Comparison of ENCODE assay signal across 10 cellular contexts in genomic region chr1:231417503-231417902, GRCh38. TPM values are rescaled to one million over a fixed set of nuclear protein-coding genes. Genes with fewer than 3 reads are reported as not detected.
DNase-seq lines count a peak whose midpoint lies in the region; ATAC-seq, FAIRE-seq and TF ChIP-seq lines count a peak whose summit lies in the region.
"Had no signal": no experiment of that assay in that cellular context is flagged by ENCODE, and none has a peak within 500 bp of the region (broad histone marks: within the 10 kb centered on the region; RNA-seq: fewer than 3 reads in every experiment).

No MANE protein-coding gene starts in this region.

- BruUV-seq in PC-3 (replicated peaks; lab: Mats Ljungman, UMichigan) (no TSS peak), endothelial cell of umbilical vein (replicated peaks; lab: Mats Ljungman, UMichigan) (no TSS peak)

- TF ChIP-seq POLR2A in endothelial cell of umbilical vein (IDR thresholded peaks at IDR 0.05; ENCODE audit: low read depth, low read length) = no peak

- no peak for ATAC-seq in PC-3

- dilution Hi-C loops in endothelial cell of umbilical vein (cut with MboI; ENCODE audit: extremely low pct_ligation_motif_present, low sequenced_read_pairs) = no loop called here

- no peaks in the 10 kb centered on the region for H3F3A ChIP-seq in PC-3 (ENCODE audit: low read length, unreplicated experiment)

- peak overlapping the region; percentile 91 for H3K4me2 ChIP-seq in PC-3 (ENCODE audit: low read length)
- H3K4me2 ChIP-seq in endothelial cell of umbilical vein (ENCODE audit: insufficient read depth, low read length) = peak overlapping the region; percentile 99

- H3K27me3 ChIP-seq in PC-3 (ENCODE audit: low read length) (no peaks in the 10 kb centered on the region), endothelial cell of umbilical vein (ENCODE audit: control insufficient read depth in 2 of 2, insufficient read depth in 2 of 2, low read length in 2 of 2) (no peaks in the 10 kb centered on the region)
- H3K27me3 ChIP-seq: thyroid gland had no signal

- no peaks in the 10 kb centered on the region for H3K9me1 ChIP-seq in endothelial cell of umbilical vein (replicated peaks; ENCODE audit: control insufficient read depth, extremely low read depth, insufficient read depth, low read length)

- intact Hi-C loops in PC-3 (cut with micrococcal nuclease) = no loop called here
- intact Hi-C loops in endothelial cell of umbilical vein (cut with micrococcal nuclease) = no loop called here

- DNase-seq in NOMO-1 treated with DMSO at 0.1 percent for 48 hours (lab: John Stamatoyannopoulos, UW; ENCODE audit: unreplicated experiment) (peak; percentile 22), NOMO-1 (lab: John Stamatoyannopoulos, UW; ENCODE audit: unreplicated experiment in 2 of 2) (no peak), PC-3 (no peak), endothelial cell of umbilical vein (ENCODE audit: low read depth, low spot score) (peak; percentile 54), skeletal muscle cell (ENCODE audit: low read depth) (no peak), anterior cingulate cortex (lab: John Stamatoyannopoulos, UW) (no peak), NCI-H187 (lab: John Stamatoyannopoulos, UW) (no peak), T-helper 9 cell (no peak)
- DNase-seq: thyroid gland had no signal

- H3K9me2 ChIP-seq in PC-3 (replicated peaks; ENCODE audit: low read length) = no peaks in the 10 kb centered on the region

- no peaks in the 10 kb centered on the region for H3K36me3 ChIP-seq in PC-3 (ENCODE audit: low read depth, low read length)
- H3K36me3 ChIP-seq in endothelial cell of umbilical vein (ENCODE audit: control insufficient read depth in 2 of 2, extremely low read depth in 1 of 2, insufficient read depth in 2 of 2, low read length in 2 of 2) = no peaks in the 10 kb centered on the region
- H3K36me3 ChIP-seq: thyroid gland had no signal

- CTCF ChIA-PET in PC-3 (lab: Charles Lee) (no interaction called here), endothelial cell of umbilical vein (lab: Charles Lee) (interaction anchor here (0.6 to 1.5 kb wide), 5 partner anchors 14 to 55 kb away, joined by 3 to 6 read pairs (median 4); no protein-coding TSS in a partner anchor)

- H4K20me1 ChIP-seq in PC-3 (ENCODE audit: low read length) (peaks cover 49% of the 10 kb centered on the region), endothelial cell of umbilical vein (replicated peaks; ENCODE audit: control insufficient read depth, extremely low read depth, insufficient read depth, low read length) (peaks cover 9% of the 10 kb centered on the region)

- peaks cover 92% of the 10 kb centered on the region for H3K79me2 ChIP-seq in PC-3 (ENCODE audit: low read length)
- H3K79me2 ChIP-seq in endothelial cell of umbilical vein (ENCODE audit: control insufficient read depth, insufficient read depth, low read length) = peaks cover 89% of the 10 kb centered on the region

- TF ChIP-seq CTCF in PC-3 (conservative IDR thresholded peaks at IDR 0.05; ENCODE audit: low read depth, low read length) = no peak
- no peak for TF ChIP-seq CTCF in endothelial cell of umbilical vein (IDR thresholded peaks at IDR 0.05; ENCODE audit: extremely low read depth in 1 of 2, insufficient read depth in 1 of 2, low read depth in 1 of 2, low read length in 2 of 2)

- H2AFZ ChIP-seq in PC-3 (ENCODE audit: low read length) (no peak overlapping the region), endothelial cell of umbilical vein (ENCODE audit: low read depth, low read length) (no peak overlapping the region)

- POLR2A ChIA-PET in PC-3 (lab: Charles Lee; ENCODE audit: unreplicated experiment) (no interaction called here), endothelial cell of umbilical vein (lab: Charles Lee) (no interaction called here)

- H3K4me1 ChIP-seq in PC-3 (ENCODE audit: insufficient read depth, low read length) (peaks cover 32% of the 10 kb centered on the region), endothelial cell of umbilical vein (ENCODE audit: control insufficient read depth, extremely low read depth, insufficient read depth, low read length) (peaks cover 25% of the 10 kb centered on the region)

- H3K9me3 ChIP-seq in PC-3 (ENCODE audit: low read length) (no peaks in the 10 kb centered on the region), endothelial cell of umbilical vein (replicated peaks; ENCODE audit: control insufficient read depth, insufficient read depth, low read length) (no peaks in the 10 kb centered on the region)
- H3K9me3 ChIP-seq: thyroid gland had no signal

- H3K27ac ChIP-seq in PC-3 (ENCODE audit: low read length) (no peak overlapping the region), endothelial cell of umbilical vein (ENCODE audit: insufficient read depth, low read depth, low read length) (no peak overlapping the region)
- H3K27ac ChIP-seq: thyroid gland had no signal

- H3K4me3 ChIP-seq in PC-3 (ENCODE audit: low read length) (peak overlapping the region; percentile 85), endothelial cell of umbilical vein (replicated peaks in 1 of 3; ENCODE audit: insufficient read depth in 1 of 3, low read depth in 1 of 3, low read length in 3 of 3) (peak overlapping the region in 1 of 3 experiments; percentile 91), skeletal muscle cell (ENCODE audit: low read depth, low read length) (peak overlapping the region; percentile 88)
- H3K4me3 ChIP-seq: thyroid gland had no signal

- FAIRE-seq in endothelial cell of umbilical vein (lab: Jason Lieb, UNC) = peak; percentile 70
- FAIRE-seq: A204.1 had no signal

- H3K9ac ChIP-seq in PC-3 (ENCODE audit: low read length) (no peak overlapping the region), endothelial cell of umbilical vein (replicated peaks; ENCODE audit: extremely low read depth, insufficient read depth, low read length) (peak overlapping the region; percentile 34)

TF ChIP-seq in endothelial cell of umbilical vein, 7 proteins besides CTCF, POLR2A, EP300 and RAD21:
- no peak for TF ChIP-seq POLR2AphosphoS5 (IDR thresholded peaks at IDR 0.05; ENCODE audit: insufficient read depth, low read depth, low read length)
- TF ChIP-seq JUN (IDR thresholded peaks at IDR 0.05; ENCODE audit: borderline replicate concordance, insufficient read depth, insufficient read length, low read depth) = no peak
- TF ChIP-seq EZH2 (IDR thresholded peaks at IDR 0.05; ENCODE audit: borderline replicate concordance, low read depth, low read length, severe bottlenecking) = no peak
- TF ChIP-seq MAX (IDR thresholded peaks at IDR 0.05; ENCODE audit: insufficient read depth, insufficient read length) = no peak
- TF ChIP-seq FOS (IDR thresholded peaks at IDR 0.05; ENCODE audit: borderline replicate concordance, insufficient read depth, low read length) = no peak
- no peak for TF ChIP-seq GATA2 (IDR thresholded peaks at IDR 0.05; ENCODE audit: insufficient read depth, insufficient read length, low read depth, low read length)

RNA-seq across cellular contexts. Expression of gene EGLN1, which starts 4.6 kb away (rescaled TPM):
- total RNA-seq in PC-3 (2014; rRNA removed) = 37.0 and 44.9 TPM in 2 replicates
- 37.4 and 38.1 TPM in 2 replicates for total RNA-seq in endothelial cell of umbilical vein
- polyA plus RNA-seq in endothelial cell of umbilical vein = 11.5 and 13.7 TPM in 2 replicates
- polyA plus RNA-seq in endothelial cell of umbilical vein (2011; cell fraction: cytosol; rRNA removed) = 20.9 and 21.9 TPM in 2 replicates
- polyA plus RNA-seq in endothelial cell of umbilical vein (2011; cell fraction: nucleus; rRNA removed) = 11.2 and 16.1 TPM in 2 replicates
- 27.5 and 41.8 TPM in 2 replicates for polyA plus RNA-seq in endothelial cell of umbilical vein (2012)
- polyA minus RNA-seq in endothelial cell of umbilical vein = 37.8 and 52.4 TPM in 2 replicates
- polyA minus RNA-seq in endothelial cell of umbilical vein (2011; cell fraction: cytosol; rRNA and poly(A)+ RNA removed) = 17.3 TPM
- polyA minus RNA-seq in endothelial cell of umbilical vein (2011; cell fraction: nucleus; rRNA and poly(A)+ RNA removed) = 19.1 and 21.3 TPM in 2 replicates

Comparison
In these comparisons a context has a peak if more than half of its experiments do, and no peak if none do; other contexts are left out.
1. DNase-seq: peak in NOMO-1 treated with DMSO at 0.1 percent for 48 hours (single experiment) and endothelial cell of umbilical vein (single experiment); none in NOMO-1 (0 of 2), PC-3 (single experiment), skeletal muscle cell (single experiment), anterior cingulate cortex (0 of 58), NCI-H187 (0 of 2) and T-helper 9 cell (single experiment).